ENCODE assay signal across 26 cellular contexts in the genomic region with DNA sequence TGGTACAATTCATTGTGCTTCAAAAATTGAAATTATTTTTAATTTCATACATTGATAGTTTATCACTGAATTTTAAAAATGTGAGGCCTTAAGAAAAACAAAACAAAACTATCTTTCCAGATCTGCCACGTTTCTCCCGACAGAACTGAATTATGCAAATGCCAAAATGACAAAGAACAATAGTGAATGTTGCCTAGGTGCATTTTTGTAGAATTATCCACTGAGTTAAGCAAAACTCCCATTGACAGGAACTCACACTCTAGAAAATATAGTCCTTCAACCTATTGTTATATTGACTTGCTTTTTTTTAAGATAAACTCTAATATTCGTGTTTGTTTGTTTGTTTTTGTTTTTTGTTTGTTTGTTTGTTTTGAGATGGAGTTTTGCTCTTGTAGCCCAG.
"Had no signal": no experiment of that assay in that cellular context is flagged by ENCODE, and none has a peak within 500 bp of the region (broad histone marks: within the 10 kb centered on the region; RNA-seq: fewer than 3 reads in every experiment).

No MANE protein-coding gene starts in this region.

- H3K27me3 ChIP-seq: colonic mucosa, gastrocnemius medialis, heart left ventricle had no signal

- ATAC-seq: activated CD4-positive, CD25-positive, alpha-beta regulatory T cell treated with anti-CD3 and anti-CD28 coated beads, Interleukin-2, amount 50 U/mL, for 24 hours; activated CD8-positive, alpha-beta T cell treated with anti-CD3 and anti-CD28 coated beads for 36 hours; activated T-cell treated with anti-CD3 and anti-CD28 coated beads, Interleukin-2, amount 50 U/mL, for 4 hours; activated T-helper 17 cell treated with anti-CD3 and anti-CD28 coated beads, Interleukin-2, amount 50 U/mL, for 72 hours; gastrocnemius medialis; heart left ventricle had no signal

- DNase-seq: activated B cell treated with CpG ODN at 0.5 μM for 24 hours; activated CD4-positive, alpha-beta T cell treated with anti-CD3 and anti-CD28 coated beads for 48 hours; activated CD4-positive, alpha-beta T cell treated with anti-CD3 and anti-CD28 coated beads, Interleukin-2, amount 50 U/mL, for 1 hour; activated CD4-positive, alpha-beta T cell treated with anti-CD3 and anti-CD28 coated beads, Interleukin-2, amount 50 U/mL, for 48 hours; activated CD8-positive, alpha-beta memory T cell treated with anti-CD3 and anti-CD28 coated beads for 24 hours; activated CD8-positive, alpha-beta T cell treated with anti-CD3 and anti-CD28 coated beads for 36 hours; activated effector memory CD4-positive, alpha-beta T cell treated with Interleukin-2 at 50 U/mL for 16 hours; activated gamma-delta T cell treated with Interleukin-2 at 50 U/mL for 16 hours; activated naive CD4-positive, alpha-beta T cell treated with anti-CD3 and anti-CD28 coated beads, Interleukin-2, amount 50 U/mL, for 16 hours; activated naive CD4-positive, alpha-beta T cell treated with Interleukin-2 at 50 U/mL for 16 hours; activated T-cell treated with anti-CD3 and anti-CD28 coated beads, Interleukin-2, amount 50 U/mL, for 4 hours; amniotic stem cell; anterior cingulate cortex; caudate nucleus; cerebellar nuclear complex; colonic mucosa; effector CD8-positive, alpha-beta T cell; foreskin fibroblast; gastrocnemius medialis; glutamatergic neuron; T1000; WERI-Rb-1 had no signal

- H3K36me3 ChIP-seq: colonic mucosa, gastrocnemius medialis had no signal

- H3K4me3 ChIP-seq: colonic mucosa, gastrocnemius medialis, heart left ventricle had no signal

- H3K9me3 ChIP-seq: colonic mucosa, gastrocnemius medialis, heart left ventricle had no signal

- FAIRE-seq: astrocyte had no signal

- H3K27ac ChIP-seq: colonic mucosa, gastrocnemius medialis, heart left ventricle, WERI-Rb-1 had no signal
